In genomic region chr5:160296496-160296895, GRCh38 we compare ENCODE assay signal across 27 cellular contexts.
"Had no signal": no experiment of that assay in that cellular context is flagged by ENCODE, and none has a peak within 500 bp of the region (broad histone marks: within the 10 kb centered on the region; RNA-seq: fewer than 3 reads in every experiment).

No MANE protein-coding gene starts in this region.

- H3K9me3 Mint-ChIP-seq: mesothelial cell of epicardium; nephron; stimulated activated naive B cell treated with anti-CD40 and anti-IgM and Interleukin-4, amounts not matched to agents 10 μg/mL and 1 μg/mL and 100 μg/mL, for 72 hours; type B pancreatic cell had no signal

- H3K27me3 Mint-ChIP-seq: stimulated activated naive B cell treated with anti-CD40 and anti-IgM and Interleukin-4, amounts not matched to agents 10 μg/mL and 1 μg/mL and 100 μg/mL, for 72 hours; type B pancreatic cell had no signal

- H3K4me1 Mint-ChIP-seq: mesothelial cell of epicardium; naive B cell; nephron; stimulated activated naive B cell treated with anti-CD40 and anti-IgM and Interleukin-4, amounts not matched to agents 10 μg/mL and 1 μg/mL and 100 μg/mL, for 72 hours had no signal

- H3K36me3 Mint-ChIP-seq: mesothelial cell of epicardium; naive B cell; stimulated activated naive B cell treated with anti-CD40 and anti-IgM and Interleukin-4, amounts not matched to agents 10 μg/mL and 1 μg/mL and 100 μg/mL, for 72 hours had no signal

- H3K27me3 ChIP-seq: heart right ventricle, hepatocyte, left lung, pancreas, suprapubic skin, tibial nerve, vagina had no signal

- H3K4me1 ChIP-seq: pancreas, prostate gland, suprapubic skin, tibial nerve, vagina had no signal

- FAIRE-seq: keratinocyte, pancreas had no signal

- H3K27ac ChIP-seq: heart right ventricle, hepatocyte, pancreas, prostate gland, skin epidermis, suprapubic skin, tibial nerve, vagina had no signal

- H3K9me3 ChIP-seq: heart right ventricle, left lung, lower lobe of right lung, pancreas, prostate gland, suprapubic skin, tibial nerve, vagina had no signal

- DNase-seq: heart right ventricle; left colon; left lung; lower lobe of right lung; mesenchymal stem cell; naive B cell; nucleus accumbens; pancreas; retina; right cardiac atrium; stimulated activated CD4-positive, alpha-beta T cell treated with anti-CD3 and anti-CD28 coated beads, Interleukin-12 subunit alpha, Interleukin-12 subunit beta, amount 100 ng/mL, for 4 hours; stimulated activated CD4-positive, alpha-beta T cell treated with anti-CD3 and anti-CD28 coated beads, Interleukin-15, amount 100 ng/mL, for 24 hours; stimulated activated CD4-positive, alpha-beta T cell treated with anti-CD3 and anti-CD28 coated beads, Interleukin-2, amount 100 ng/mL, for 24 hours; stimulated activated CD4-positive, alpha-beta T cell treated with anti-CD3 and anti-CD28 coated beads, Interleukin-4, amount 100 ng/mL, for 1 hour; stimulated activated naive B cell treated with anti-CD40 and anti-IgM and Interleukin-4, amounts not matched to agents 10 μg/mL and 1 μg/mL and 100 μg/mL, for 72 hours; stimulated activated naive CD8-positive, alpha-beta T cell treated with anti-CD3 and anti-CD28 coated beads, Interleukin-15, Interleukin-2, amounts not matched to agents 100 U/mL and 50 U/mL, for 24 hours had no signal

- H3K4me3 Mint-ChIP-seq: mesothelial cell of epicardium; naive B cell; nephron; stimulated activated naive B cell treated with anti-CD40 and anti-IgM and Interleukin-4, amounts not matched to agents 10 μg/mL and 1 μg/mL and 100 μg/mL, for 72 hours; type B pancreatic cell had no signal

- H3K27ac Mint-ChIP-seq: mesothelial cell of epicardium; naive B cell; nephron; stimulated activated naive B cell treated with anti-CD40 and anti-IgM and Interleukin-4, amounts not matched to agents 10 μg/mL and 1 μg/mL and 100 μg/mL, for 72 hours; type B pancreatic cell had no signal

- H3K36me3 ChIP-seq: heart right ventricle, left lung, lower lobe of right lung, pancreas, prostate gland, suprapubic skin, tibial nerve, vagina had no signal

- H3K4me3 ChIP-seq: heart right ventricle, hepatocyte, left lung, lower lobe of right lung, pancreas, prostate gland, skin epidermis, suprapubic skin, tibial nerve, vagina had no signal

- ATAC-seq: heart right ventricle; left colon; left lung; lower lobe of right lung; pancreas; right cardiac atrium; sciatic nerve; stimulated activated naive B cell treated with anti-CD40 and anti-IgM and Interleukin-4, amounts not matched to agents 10 μg/mL and 1 μg/mL and 100 μg/mL, for 72 hours; stimulated activated naive CD8-positive, alpha-beta T cell treated with anti-CD3 and anti-CD28 coated beads, Interleukin-15, Interleukin-2, amounts not matched to agents 100 U/mL and 50 U/mL, for 24 hours had no signal
